Comparison of ENCODE assay signal across 1 cellular context in the genomic region with DNA sequence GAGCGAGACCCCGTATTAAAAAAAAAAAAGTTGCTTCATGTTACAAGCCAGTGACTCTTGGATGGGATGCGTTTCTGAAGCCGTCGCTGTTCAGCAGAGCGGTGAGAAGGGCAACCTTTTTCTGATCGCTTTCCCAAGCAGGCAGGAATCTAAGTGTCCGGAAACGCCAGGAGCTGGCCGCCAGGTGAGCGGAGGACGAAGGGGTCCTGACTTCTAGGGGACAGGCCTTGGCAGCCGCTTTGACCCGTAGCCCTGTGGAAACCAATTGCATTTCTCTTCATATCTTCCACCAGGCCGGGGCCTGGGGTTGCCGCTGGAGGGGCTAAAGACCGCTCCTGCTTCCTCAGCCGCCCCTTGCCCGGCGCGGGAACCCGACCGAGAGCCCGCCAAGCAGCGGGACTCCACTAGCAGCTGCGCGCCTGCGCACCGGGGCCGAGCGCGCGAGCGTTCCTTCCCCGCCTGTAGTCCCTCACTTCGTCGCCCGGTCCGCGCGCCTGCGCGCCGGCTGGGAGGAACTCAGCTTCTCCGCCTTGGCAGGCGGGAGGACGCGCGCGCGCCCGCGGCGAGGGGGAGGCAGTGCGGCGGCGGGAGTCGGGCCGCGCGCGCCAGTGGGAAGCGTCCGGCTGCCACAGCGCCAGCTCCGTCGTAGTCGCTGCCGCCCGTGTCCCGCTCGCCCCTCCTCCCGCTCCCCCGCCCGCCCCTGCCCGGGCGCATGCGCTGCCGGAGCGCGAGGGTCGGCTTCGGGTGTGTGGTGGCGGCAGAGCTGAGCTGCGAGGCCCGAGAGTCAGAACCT.
TF ChIP-seq lines count a peak whose summit lies in the region.

A gene with protein sequence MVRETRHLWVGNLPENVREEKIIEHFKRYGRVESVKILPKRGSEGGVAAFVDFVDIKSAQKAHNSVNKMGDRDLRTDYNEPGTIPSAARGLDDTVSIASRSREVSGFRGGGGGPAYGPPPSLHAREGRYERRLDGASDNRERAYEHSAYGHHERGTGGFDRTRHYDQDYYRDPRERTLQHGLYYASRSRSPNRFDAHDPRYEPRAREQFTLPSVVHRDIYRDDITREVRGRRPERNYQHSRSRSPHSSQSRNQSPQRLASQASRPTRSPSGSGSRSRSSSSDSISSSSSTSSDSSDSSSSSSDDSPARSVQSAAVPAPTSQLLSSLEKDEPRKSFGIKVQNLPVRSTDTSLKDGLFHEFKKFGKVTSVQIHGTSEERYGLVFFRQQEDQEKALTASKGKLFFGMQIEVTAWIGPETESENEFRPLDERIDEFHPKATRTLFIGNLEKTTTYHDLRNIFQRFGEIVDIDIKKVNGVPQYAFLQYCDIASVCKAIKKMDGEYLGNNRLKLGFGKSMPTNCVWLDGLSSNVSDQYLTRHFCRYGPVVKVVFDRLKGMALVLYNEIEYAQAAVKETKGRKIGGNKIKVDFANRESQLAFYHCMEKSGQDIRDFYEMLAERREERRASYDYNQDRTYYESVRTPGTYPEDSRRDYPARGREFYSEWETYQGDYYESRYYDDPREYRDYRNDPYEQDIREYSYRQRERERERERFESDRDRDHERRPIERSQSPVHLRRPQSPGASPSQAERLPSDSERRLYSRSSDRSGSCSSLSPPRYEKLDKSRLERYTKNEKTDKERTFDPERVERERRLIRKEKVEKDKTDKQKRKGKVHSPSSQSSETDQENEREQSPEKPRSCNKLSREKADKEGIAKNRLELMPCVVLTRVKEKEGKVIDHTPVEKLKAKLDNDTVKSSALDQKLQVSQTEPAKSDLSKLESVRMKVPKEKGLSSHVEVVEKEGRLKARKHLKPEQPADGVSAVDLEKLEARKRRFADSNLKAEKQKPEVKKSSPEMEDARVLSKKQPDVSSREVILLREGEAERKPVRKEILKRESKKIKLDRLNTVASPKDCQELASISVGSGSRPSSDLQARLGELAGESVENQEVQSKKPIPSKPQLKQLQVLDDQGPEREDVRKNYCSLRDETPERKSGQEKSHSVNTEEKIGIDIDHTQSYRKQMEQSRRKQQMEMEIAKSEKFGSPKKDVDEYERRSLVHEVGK (N-terminal part only) (plus strand): TSS at position 608 of the 793 bp plus-strand sequence. CDS start 361 bp downstream, outside the sequence.

TF ChIP-seq in H1, 55 proteins besides CTCF, POLR2A, EP300 and RAD21:
- TF ChIP-seq KDM1A (IDR thresholded peaks at IDR 0.05; ENCODE audit: borderline replicate concordance, low read length) (peak; percentile 75; the same call in 1 of the 2 replicates), SUZ12 (IDR thresholded peaks at IDR 0.05; ENCODE audit: low read length) (peak; percentile 9; the same call in 1 of the 2 replicates), POLR2AphosphoS5 (IDR thresholded peaks at IDR 0.05; ENCODE audit: low read depth, low read length) (peak; percentile 34), TBP (IDR thresholded peaks at IDR 0.05; ENCODE audit: low read depth, low read length) (peak; percentile 9; the same call in 1 of the 2 replicates), PHF8 (conservative IDR thresholded peaks at IDR 0.05; ENCODE audit: low read depth, low read length) (0 out of 2 replicates have a peak, but pooled peaks have one; percentile 47), HDAC2 (IDR thresholded peaks at IDR 0.05; ENCODE audit: borderline replicate concordance in 1 of 2, low read depth in 2 of 2, low read length in 2 of 2) (0 out of 4 replicates have a peak, but pooled peaks of 1 of the 2 experiments have one; percentile 66), NRF1 (IDR thresholded peaks at IDR 0.05; ENCODE audit: low read depth, low read length) (peak; percentile 76), TAF7 (optimal IDR thresholded peaks at IDR 0.05; ENCODE audit: borderline replicate concordance, low read depth, low read length) (peak; percentile 25), KDM4A (IDR thresholded peaks at IDR 0.05; ENCODE audit: low read depth, low read length, severe bottlenecking) (peak; percentile 78), BACH1 (IDR thresholded peaks at IDR 0.05; ENCODE audit: low read length) (peak; percentile 69; the same call in 1 of the 2 replicates), SIX5 (IDR thresholded peaks at IDR 0.05; ENCODE audit: low read depth, low read length) (no peak), GTF2F1 (IDR thresholded peaks at IDR 0.05; ENCODE audit: borderline replicate concordance, low read depth, low read length) (no peak), SIN3A (conservative IDR thresholded peaks at IDR 0.05 in 1 of 2, IDR thresholded peaks at IDR 0.05 in 1 of 2; ENCODE audit: low read depth in 1 of 2, low read length in 2 of 2) (peak in 1 of 2 experiments; percentile 35; a peak in 1 of 4 replicates), ASH2L (IDR thresholded peaks at IDR 0.05; ENCODE audit: low read length) (peak; percentile 73), MAFK (IDR thresholded peaks at IDR 0.05; ENCODE audit: low read depth, low read length) (no peak), JUN (IDR thresholded peaks at IDR 0.05; ENCODE audit: low read depth, low read length) (no peak)
- TF ChIP-seq, protein P1, sequence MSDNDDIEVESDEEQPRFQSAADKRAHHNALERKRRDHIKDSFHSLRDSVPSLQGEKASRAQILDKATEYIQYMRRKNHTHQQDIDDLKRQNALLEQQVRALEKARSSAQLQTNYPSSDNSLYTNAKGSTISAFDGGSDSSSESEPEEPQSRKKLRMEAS (IDR thresholded peaks at IDR 0.05), result peak; percentile 67
- TF ChIP-seq, protein P2, sequence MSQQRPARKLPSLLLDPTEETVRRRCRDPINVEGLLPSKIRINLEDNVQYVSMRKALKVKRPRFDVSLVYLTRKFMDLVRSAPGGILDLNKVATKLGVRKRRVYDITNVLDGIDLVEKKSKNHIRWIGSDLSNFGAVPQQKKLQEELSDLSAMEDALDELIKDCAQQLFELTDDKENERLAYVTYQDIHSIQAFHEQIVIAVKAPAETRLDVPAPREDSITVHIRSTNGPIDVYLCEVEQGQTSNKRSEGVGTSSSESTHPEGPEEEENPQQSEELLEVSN (IDR thresholded peaks at IDR 0.05), result peak; percentile 73
